In the genomic region with DNA sequence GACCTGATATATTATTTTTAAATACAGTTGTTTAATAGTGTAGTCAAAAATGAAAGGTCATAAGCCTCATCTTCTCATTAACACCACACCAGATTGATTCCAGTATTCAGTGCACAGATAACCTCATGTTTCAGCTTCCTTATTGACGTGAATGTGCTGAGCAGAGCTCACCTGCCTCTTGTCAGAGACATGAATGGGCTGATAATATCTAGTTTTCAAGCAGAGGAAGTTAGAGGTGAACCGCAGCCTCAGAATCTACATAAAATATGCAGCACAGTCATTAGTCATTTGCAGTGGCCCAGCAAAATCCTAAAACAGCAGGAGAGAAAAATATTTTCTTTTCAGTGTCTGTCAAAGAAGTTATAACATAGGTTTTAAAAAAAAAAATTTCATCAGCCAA, we compare ENCODE assay signal across 16 cellular contexts.
A peak's percentile ranks its signal among the peaks of the same experiment; 100 is the strongest.
DNase-seq lines count a peak whose midpoint lies in the region; ATAC-seq and TF ChIP-seq lines count a peak whose summit lies in the region.
"Had no signal": no experiment of that assay in that cellular context is flagged by ENCODE, and none has a peak within 500 bp of the region (broad histone marks: within the 10 kb centered on the region; RNA-seq: fewer than 3 reads in every experiment).

No MANE protein-coding gene starts in this region.

- no peak overlapping the region for H3K4me3 ChIP-seq in DND-41 (ENCODE audit: low read depth in 1 of 2, low read length in 2 of 2)
- H3K4me3 ChIP-seq: esophagus muscularis mucosa, skin epidermis, tibial nerve had no signal

- intact Hi-C loops in CD4-positive, alpha-beta T cell (cut with DNase I, micrococcal nuclease) = no loop called here

- H3K4me3 Mint-ChIP-seq in CD4-positive, alpha-beta T cell = no peak overlapping the region

- peaks cover 48% of the 10 kb centered on the region for H3K4me1 ChIP-seq in DND-41 (ENCODE audit: insufficient read depth, low read length)

- no peak overlapping the region for H2AFZ ChIP-seq in DND-41 (ENCODE audit: low read depth, low read length)

- no peaks in the 10 kb centered on the region for H3K36me3 ChIP-seq in DND-41 (ENCODE audit: insufficient read depth, low read length)

- H3K27ac Mint-ChIP-seq in CD4-positive, alpha-beta T cell = peak overlapping the region; percentile 40

- DNase-seq in CD4-positive, alpha-beta T cell = peak in 2 of 10 experiments; percentile 7 to 33
- DNase-seq in DND-41 (peak; percentile 74), T-helper 2 cell (peak in 3 of 5 experiments; percentile 15 to 92 (median 47)), epithelial cell of prostate (ENCODE audit: low read depth, low spot score) (peak; percentile 14), NCI-H69 (lab: John Stamatoyannopoulos, UW) (no peak), COR-L47 (lab: John Stamatoyannopoulos, UW) (no peak), HK-2 (ENCODE audit: unreplicated experiment) (no peak)
- DNase-seq: GDM1, H7, hippocampal formation, NCI-H2227 treated with DMSO at 0.1 percent for 48 hours had no signal

- H3K36me3 Mint-ChIP-seq in CD4-positive, alpha-beta T cell (ENCODE audit: low read depth) = no peaks in the 10 kb centered on the region

- TF ChIP-seq CTCF in CD4-positive, alpha-beta T cell (IDR thresholded peaks at IDR 0.05) = no peak
- no peak for TF ChIP-seq CTCF in DND-41 (IDR thresholded peaks at IDR 0.05; ENCODE audit: borderline replicate concordance, extremely low read depth, low read length, poor library complexity, severe bottlenecking)

- peaks cover 20% of the 10 kb centered on the region for H3K4me1 Mint-ChIP-seq in CD4-positive, alpha-beta T cell (ENCODE audit: low read depth)

- H3K27ac ChIP-seq in CD4-positive, alpha-beta T cell (ENCODE audit: low read depth, low read length) = no peak overlapping the region
- no peak overlapping the region; the same call in 1 of the 2 replicates for H3K27ac ChIP-seq in DND-41 (ENCODE audit: low read length)
- H3K27ac ChIP-seq in epithelial cell of prostate = no peak overlapping the region
- H3K27ac ChIP-seq: C4-2B, esophagus muscularis mucosa, skin epidermis, tibial nerve had no signal

- H3K4me2 ChIP-seq in DND-41 (ENCODE audit: insufficient read depth, low read length) = 0 out of 2 replicates have a peak overlapping the region, but pooled peaks have one; percentile 42

- no peaks in the 10 kb centered on the region for H3K79me2 ChIP-seq in DND-41 (ENCODE audit: insufficient read depth, low read length)

- H3K9me3 Mint-ChIP-seq in CD4-positive, alpha-beta T cell = no peaks in the 10 kb centered on the region

- peaks cover 68% of the 10 kb centered on the region for H3K27me3 Mint-ChIP-seq in CD4-positive, alpha-beta T cell

- no peaks in the 10 kb centered on the region for H3K9me3 ChIP-seq in CD4-positive, alpha-beta T cell (ENCODE audit: control insufficient read depth, low read length)
- H3K9me3 ChIP-seq in DND-41 (ENCODE audit: insufficient read depth, low read length, severe bottlenecking) = no peaks in the 10 kb centered on the region
- H3K9me3 ChIP-seq: esophagus muscularis mucosa, tibial nerve had no signal

- no peak overlapping the region for H3K9ac ChIP-seq in DND-41 (ENCODE audit: low read depth, low read length)

- POLR2A ChIA-PET in CD4-positive, alpha-beta T cell (lab: Charles Lee) = no interaction called here

- CTCF ChIA-PET in CD4-positive, alpha-beta T cell (lab: Charles Lee) = no interaction called here

- H3K27me3 ChIP-seq in CD4-positive, alpha-beta T cell (ENCODE audit: control insufficient read depth, insufficient read depth, low read length) = peaks cover 30% of the 10 kb centered on the region
- no peaks in the 10 kb centered on the region for H3K27me3 ChIP-seq in DND-41 (ENCODE audit: insufficient read depth, low read length, poor library complexity)
- H3K27me3 ChIP-seq: esophagus muscularis mucosa, tibial nerve had no signal

- peaks cover 24% of the 10 kb centered on the region for H4K20me1 ChIP-seq in DND-41 (ENCODE audit: insufficient read depth, low read length)

- ATAC-seq in CD4-positive, alpha-beta T cell (ENCODE audit: poor library complexity) = peak; percentile 94
- peak; percentile 97 for ATAC-seq in DND-41 (ENCODE audit: insufficient read depth, low read depth)
- no peak for ATAC-seq in HG03439 (IDR thresholded peaks at IDR 0.05; ENCODE audit: unreplicated experiment)

Comparison
In these comparisons a context has a peak if more than half of its experiments do, and no peak if none do; other contexts are left out.
1. DNase-seq: peak in DND-41 (single experiment), T-helper 2 cell (3 of 5) and epithelial cell of prostate (single experiment); none in NCI-H69 (single experiment), COR-L47 (single experiment) and HK-2 (single experiment).